ENCODE assay signal across 9 cellular contexts in genomic region chr20:17959257-17959627, GRCh38. TPM values are rescaled to one million over a fixed set of nuclear protein-coding genes. Genes with fewer than 3 reads are reported as not detected.
DNase-seq lines count a peak whose midpoint lies in the region; ATAC-seq and TF ChIP-seq lines count a peak whose summit lies in the region.
"Had no signal": no experiment of that assay in that cellular context is flagged by ENCODE, and none has a peak within 500 bp of the region (broad histone marks: within the 10 kb centered on the region; RNA-seq: fewer than 3 reads in every experiment).

No MANE protein-coding gene starts in this region.

- H3K4me1 ChIP-seq in iPS-20b (ENCODE audit: insufficient read depth, low read length) = peaks cover 18% of the 10 kb centered on the region; the same call in 1 of the 2 replicates
- H3K4me1 ChIP-seq in thyroid gland = peaks cover 81 to 91% of the 10 kb centered on the region in 2 donors

- intact Hi-C loops in activated naive CD4-positive, alpha-beta T cell treated with anti-CD3 and anti-CD28 coated beads for 36 hours (cut with micrococcal nuclease) = loop anchor here (1.0 to 5.0 kb wide), 2 partner anchors 9 to 33 kb away; partner anchors contain the start of gene SNX5
- intact Hi-C loops in thyroid gland (cut with DNase I) = no loop called here

- peaks cover 100% of the 10 kb centered on the region for H3K79me2 ChIP-seq in SU-DHL-6 (ENCODE audit: insufficient read depth, low read length)

- H3K27ac Mint-ChIP-seq in activated naive CD4-positive, alpha-beta T cell treated with anti-CD3 and anti-CD28 coated beads for 36 hours = peak overlapping the region; percentile 66

- no peak for TF ChIP-seq POLR2A in thyroid gland (IDR thresholded peaks at IDR 0.05)

- no peak overlapping the region for H2AFZ ChIP-seq in SU-DHL-6 (ENCODE audit: low read depth, low read length, severe bottlenecking)

- TF ChIP-seq CTCF in SU-DHL-6 (IDR thresholded peaks at IDR 0.05; ENCODE audit: insufficient read depth, low read length, poor library complexity, severe bottlenecking) = no peak
- no peak for TF ChIP-seq CTCF in thyroid gland (IDR thresholded peaks at IDR 0.05)
- no peak for TF ChIP-seq CTCF in omental fat pad (IDR thresholded peaks at IDR 0.05)

- no peak overlapping the region for H3K4me3 ChIP-seq in SU-DHL-6 (ENCODE audit: insufficient read depth, low read length, poor library complexity, severe bottlenecking)
- 0 out of 2 replicates have a peak overlapping the region, but pooled peaks have one; percentile 15 for H3K4me3 ChIP-seq in iPS-20b (ENCODE audit: low read length)
- no peak overlapping the region for H3K4me3 ChIP-seq in thyroid gland (replicated peaks in 1 of 3)

- no peaks in the 10 kb centered on the region for H3K27me3 ChIP-seq in SU-DHL-6 (ENCODE audit: low read length)
- H3K27me3 ChIP-seq in iPS-20b (ENCODE audit: insufficient read depth, low read length) = no peaks in the 10 kb centered on the region
- no peaks in the 10 kb centered on the region for H3K27me3 ChIP-seq in thyroid gland

- peaks cover 73% of the 10 kb centered on the region for H3F3A ChIP-seq in SU-DHL-6 (ENCODE audit: insufficient read depth)

- no peak overlapping the region for H3K4me3 Mint-ChIP-seq in activated naive CD4-positive, alpha-beta T cell treated with anti-CD3 and anti-CD28 coated beads for 36 hours

- H3K36me3 Mint-ChIP-seq in activated naive CD4-positive, alpha-beta T cell treated with anti-CD3 and anti-CD28 coated beads for 36 hours (ENCODE audit: low read depth) = peaks cover 70% of the 10 kb centered on the region

- H3K27me3 Mint-ChIP-seq in activated naive CD4-positive, alpha-beta T cell treated with anti-CD3 and anti-CD28 coated beads for 36 hours (ENCODE audit: low read depth) = no peaks in the 10 kb centered on the region

- no peak for DNase-seq in activated naive CD4-positive, alpha-beta T cell treated with anti-CD3 and anti-CD28 coated beads for 36 hours
- no peak for DNase-seq in activated naive CD4-positive, alpha-beta T cell treated with anti-CD3 and anti-CD28 coated beads, Interleukin-2, amount 50 U/mL, for 16 hours
- DNase-seq in thyroid gland (no peak), omental fat pad (ENCODE audit: low spot score) (no peak), NCI-H524 treated with DMSO at 0.1 percent for 48 hours (lab: John Stamatoyannopoulos, UW) (no peak)
- DNase-seq: H7 had no signal

- CTCF ChIA-PET in activated naive CD4-positive, alpha-beta T cell treated with anti-CD3 and anti-CD28 coated beads for 36 hours (lab: Charles Lee) = interaction anchor here (0.8 to 1.9 kb wide), 4 partner anchors 8 to 34 kb away, joined by 3 to 8 read pairs (median 4); no protein-coding TSS in a partner anchor

- H3K9me2 ChIP-seq in SU-DHL-6 (replicated peaks; ENCODE audit: insufficient read depth, low read length) = no peaks in the 10 kb centered on the region

- peaks cover 85% of the 10 kb centered on the region for H4K20me1 ChIP-seq in SU-DHL-6 (ENCODE audit: low read depth, low read length)

- H3K9me3 ChIP-seq in SU-DHL-6 (ENCODE audit: insufficient read depth, low read length) (no peaks in the 10 kb centered on the region), iPS-20b (ENCODE audit: insufficient read depth, low read depth, low read length) (no peaks in the 10 kb centered on the region), thyroid gland (no peaks in the 10 kb centered on the region)

- H3K36me3 ChIP-seq in SU-DHL-6 (ENCODE audit: low read length) (peaks cover 40% of the 10 kb centered on the region), iPS-20b (ENCODE audit: insufficient read depth, low read depth, low read length) (peaks cover 89% of the 10 kb centered on the region), thyroid gland (peaks cover under 1 to 7% of the 10 kb centered on the region in 2 donors)

- H3K9me3 Mint-ChIP-seq in activated naive CD4-positive, alpha-beta T cell treated with anti-CD3 and anti-CD28 coated beads for 36 hours = no peaks in the 10 kb centered on the region

- H3K4me2 ChIP-seq in SU-DHL-6 (ENCODE audit: low read depth, low read length, poor library complexity, severe bottlenecking) = peak overlapping the region; percentile 42

- peaks cover 68% of the 10 kb centered on the region for H3K4me1 Mint-ChIP-seq in activated naive CD4-positive, alpha-beta T cell treated with anti-CD3 and anti-CD28 coated beads for 36 hours (ENCODE audit: low read depth)

- 48 to 56% methylated on average over 5 of the region's 5 CpGs for WGBS in thyroid gland, 2 donors

- ATAC-seq in omental fat pad (ENCODE audit: low FRiP score) (no peak), HG02973 (IDR thresholded peaks at IDR 0.05; ENCODE audit: unreplicated experiment) (no peak)

- H3K9ac ChIP-seq in SU-DHL-6 (ENCODE audit: low read length) (peak overlapping the region; percentile 3; the same call in 1 of the 2 replicates), iPS-20b (ENCODE audit: low read depth, low read length) (no peak overlapping the region; the same call in 1 of the 2 replicates)

- H3K27ac ChIP-seq in SU-DHL-6 (ENCODE audit: low read depth, low read length) (peak overlapping the region; percentile 17), iPS-20b (ENCODE audit: low read length) (no peak overlapping the region), thyroid gland (peak overlapping the region; percentile 87 to 99 (median 99))

RNA-seq across cellular contexts. Expression of gene SNX5, which starts 9.4 kb away (rescaled TPM):
- 100 to 1,000 TPM; 228 to 237 TPM for total RNA-seq in activated naive CD4-positive, alpha-beta T cell treated with anti-CD3 and anti-CD28 coated beads for 36 hours
- 100 to 1,000 TPM; 247 to 346 (median 270) TPM for total RNA-seq in thyroid gland
- 100 to 1,000 TPM; 101 to 232 (median 110) TPM for total RNA-seq in omental fat pad

RNA-seq across cellular contexts. Expression of gene MGME1, which starts 9.6 kb away (rescaled TPM):
- total RNA-seq in activated naive CD4-positive, alpha-beta T cell treated with anti-CD3 and anti-CD28 coated beads for 36 hours = 10 to 100 TPM; 28.7 to 30.6 TPM
- total RNA-seq in thyroid gland (10 to 100 TPM; 14.6 to 24.2 (median 16.8) TPM), omental fat pad (10 to 100 TPM in 1 of 4 donors, 1 to 10 TPM in 3; 5.8 to 12.3 (median 7.3) TPM)
